Comparison of ENCODE assay signal across 8 cellular contexts in the genomic region with DNA sequence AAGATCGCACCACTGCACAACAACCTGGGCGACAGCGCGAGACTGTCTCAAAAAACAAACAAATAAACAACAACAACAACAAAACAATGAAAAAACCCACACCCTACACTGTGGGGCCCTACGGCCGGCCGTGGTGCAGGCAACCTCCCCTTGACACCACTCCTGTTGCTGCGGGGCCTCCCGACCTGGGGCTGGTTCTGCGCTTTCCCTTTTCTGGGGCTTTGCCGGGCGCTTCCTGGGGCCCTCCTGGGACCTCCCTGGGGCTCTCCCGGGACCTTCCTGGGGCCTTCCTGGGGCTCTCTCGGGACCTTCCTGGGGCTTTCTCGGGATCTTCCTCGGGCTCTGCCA. TPM values are rescaled to one million over a fixed set of nuclear protein-coding genes. Genes with fewer than 3 reads are reported as not detected.
A peak's percentile ranks its signal among the peaks of the same experiment; 100 is the strongest.
DNase-seq lines count a peak whose midpoint lies in the region; ATAC-seq, FAIRE-seq and TF ChIP-seq lines count a peak whose summit lies in the region.

No MANE protein-coding gene starts in this region.

- no peak for FAIRE-seq in D721Med (lab: Jason Lieb, UNC)

- H3K4me3 Mint-ChIP-seq in memory B cell, result peak overlapping the region; percentile 40

- H3K27me3 Mint-ChIP-seq in memory B cell, result no peaks in the 10 kb centered on the region

- no peaks in the 10 kb centered on the region for H3K9me3 Mint-ChIP-seq in memory B cell

- DNase-seq in Jurkat, Clone E6-1 (ENCODE audit: low read depth, low spot score), result no peak
- DNase-seq in memory B cell (ENCODE audit: low spot score in 2 of 2) (no peak), middle frontal gyrus (ENCODE audit: extremely low spot score, low spot score) (no peak), NCI-H187 (lab: John Stamatoyannopoulos, UW) (no peak), D721Med (ENCODE audit: insufficient read length, low spot score) (no peak), dedifferentiated amniotic fluid mesenchymal stem cell (ENCODE audit: extremely low spot score) (no peak)

- peaks cover 6% of the 10 kb centered on the region for H3K4me1 Mint-ChIP-seq in memory B cell

- no peak for TF ChIP-seq CTCF in D721Med (IDR thresholded peaks at IDR 0.05; ENCODE audit: insufficient read depth, missing control alignments)

- ATAC-seq in GM18502 (IDR thresholded peaks at IDR 0.05; ENCODE audit: poor library complexity, unreplicated experiment) (peak; percentile 27), GM21717 (IDR thresholded peaks at IDR 0.05; ENCODE audit: unreplicated experiment) (peak; percentile 44), memory B cell (ENCODE audit: low read depth) (no peak)

- H3K4me3 ChIP-seq in Jurkat, Clone E6-1 (ENCODE audit: low read length), result peak overlapping the region; percentile 46

- no peaks in the 10 kb centered on the region for H3K36me3 Mint-ChIP-seq in memory B cell

- no peak overlapping the region for H3K27ac Mint-ChIP-seq in memory B cell

RNA-seq across cellular contexts. Expression of gene INSIG1, which starts 46.6 kb away (rescaled TPM):
- polyA plus RNA-seq in Jurkat, Clone E6-1 (2012; ENCODE audit: insufficient read depth, insufficient read length), result 150 TPM
